8 cellular contexts compared by ENCODE assay signal in the genomic region with DNA sequence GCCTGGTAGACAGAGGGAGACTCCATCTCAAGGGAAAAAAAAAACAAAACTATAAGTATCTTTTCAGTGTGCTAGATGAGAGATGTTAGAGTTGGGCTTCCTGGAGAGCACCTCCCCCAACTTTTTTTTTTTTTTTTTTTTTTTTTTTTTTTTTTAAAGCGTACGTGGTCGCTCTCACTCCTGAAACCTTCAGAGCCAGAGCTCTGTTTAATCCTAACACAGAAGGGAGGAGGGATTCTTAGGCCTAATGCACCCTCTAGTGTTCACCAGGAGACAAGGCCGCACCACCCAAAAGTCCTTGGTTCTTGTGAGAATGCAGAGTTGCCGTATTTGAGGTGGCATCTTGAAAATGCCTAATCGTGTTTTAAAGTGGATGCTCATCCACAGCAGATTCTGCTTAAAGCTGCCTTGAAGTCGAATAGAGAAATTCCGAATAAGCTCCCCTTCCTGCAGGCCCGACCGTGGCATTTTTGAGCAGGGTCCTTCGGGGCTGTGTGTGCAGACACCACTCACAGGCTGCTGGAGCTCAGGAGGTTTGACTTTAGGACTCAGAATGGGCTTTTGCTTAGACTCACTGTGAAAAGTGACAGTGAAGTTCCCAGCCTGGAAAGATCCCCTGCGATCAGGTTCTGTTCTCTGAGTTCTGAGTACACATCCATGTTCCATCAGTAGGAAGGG.
DNase-seq lines count a peak whose midpoint lies in the region; ATAC-seq, FAIRE-seq and TF ChIP-seq lines count a peak whose summit lies in the region.

No MANE protein-coding gene starts in this region.

- TF ChIP-seq RAD21 in HepG2 (CRISPR knock-in tag; IDR thresholded peaks at IDR 0.05), result peak; percentile 76

- CTCF ChIA-PET in HepG2 (lab: Yijun Ruan, JAX; ENCODE audit: low intra/inter-chr PET ratio, low total read pairs), result interaction anchor here (1.7 to 3.4 kb wide), 2 partner anchors 151 to 610 kb away, joined by 10 to 53 read pairs; no protein-coding TSS in a partner anchor

- H3K27ac ChIP-seq in coronary artery, result no peak overlapping the region
- no peak overlapping the region for H3K27ac ChIP-seq in HepG2 (ENCODE audit: extremely low read length, insufficient read depth, low read length)

- 64% methylated on average over 12 of the region's 12 CpGs for WGBS in HepG2 (ENCODE audit: low lambda C conversion rate)

- intact Hi-C loops in HepG2 (cut with micrococcal nuclease; ENCODE audit: unreplicated experiment), result loop anchor here (1.0 to 10.0 kb wide), 3 partner anchors 72 to 151 kb away; no protein-coding TSS in a partner anchor

- H3K4me2 ChIP-seq in HepG2 (ENCODE audit: low read depth, low read length), result no peak overlapping the region

- no peak overlapping the region for H3K9ac ChIP-seq in HepG2 (ENCODE audit: insufficient read depth, low read depth, low read length)

- H3K79me2 ChIP-seq in HepG2 (ENCODE audit: insufficient read depth, low read length), result no peaks in the 10 kb centered on the region

- H3K9me3 ChIP-seq in HepG2 (ENCODE audit: low read length), result no peaks in the 10 kb centered on the region

- no TSS peak for BruUV-seq in HepG2 (replicated peaks; lab: Mats Ljungman, UMichigan)

- H3K4me1 ChIP-seq in HepG2 (ENCODE audit: insufficient read depth, low read length), result peaks cover 7% of the 10 kb centered on the region

- FAIRE-seq in TTC549 (lab: Jason Lieb, UNC), result peak; percentile 80
- FAIRE-seq in HepG2 (lab: Jason Lieb, UNC), result peak; percentile 95

- no peak for TF ChIP-seq POLR2A in HepG2 (IDR thresholded peaks at IDR 0.05; ENCODE audit: insufficient read depth in 1 of 2, low read depth in 2 of 2, low read length in 2 of 2)

- DNase-seq in DMS153 treated with DMSO at 0.1 percent for 48 hours (lab: John Stamatoyannopoulos, UW; ENCODE audit: unreplicated experiment) (peak; percentile 74), H7 (peak; percentile 88), NCI-H2029 treated with DMSO at 0.1 percent for 48 hours (lab: John Stamatoyannopoulos, UW) (peak; percentile 75), coronary artery (ENCODE audit: low spot score) (no peak), HepG2 (ENCODE audit: low spot score) (peak; percentile 81)
- peak; percentile 16 to 25 (median 18) for DNase-seq in stimulated activated CD4-positive, alpha-beta T cell treated with anti-CD3 and anti-CD28 coated beads, TNF-alpha, amount 100 ng/mL, for 48 hours (ENCODE audit: low read depth in 3 of 3)

- TF ChIP-seq CTCF in coronary artery (IDR thresholded peaks at IDR 0.05) (peak; percentile 51), HepG2 (CRISPR knock-in tag; IDR thresholded peaks at IDR 0.05) (peak; percentile 87)

- TF ChIP-seq EP300 in HepG2 (IDR thresholded peaks at IDR 0.05; ENCODE audit: low read depth in 2 of 2, low read length in 2 of 2), result no peak
- TF ChIP-seq EP300 in HepG2 (CRISPR knock-in tag; IDR thresholded peaks at IDR 0.05; ENCODE audit: borderline replicate concordance), result no peak

- no peak overlapping the region for H3K4me3 ChIP-seq in H7 (ENCODE audit: insufficient read depth, low read depth, low read length)
- H3K4me3 ChIP-seq in coronary artery, result no peak overlapping the region
- no peak overlapping the region for H3K4me3 ChIP-seq in HepG2 (replicated peaks in 1 of 3; ENCODE audit: insufficient read depth in 1 of 3, low read depth in 2 of 3, low read length in 3 of 3)

- no peaks in the 10 kb centered on the region for H3K27me3 ChIP-seq in H7 (ENCODE audit: control insufficient read depth, insufficient read depth, low read length)
- no peaks in the 10 kb centered on the region for H3K27me3 ChIP-seq in HepG2 (ENCODE audit: control insufficient read depth in 1 of 2, insufficient read depth in 2 of 2, low read length in 2 of 2)

- in situ Hi-C loops in HepG2 (cut with HindIII; ENCODE audit: extremely low pct_ligation_motif_present, low pct_unique_long_range_greater_than_20kb), result loop anchor here (5.0 kb wide), 2 partner anchors 154 to 609 kb away; no protein-coding TSS in a partner anchor

- ATAC-seq in HepG2, result peak; percentile 95
- ATAC-seq in GM21381 (IDR thresholded peaks at IDR 0.05; ENCODE audit: unreplicated experiment), result no peak

- no peak overlapping the region for H2AFZ ChIP-seq in HepG2 (ENCODE audit: low read length)

- H4K20me1 ChIP-seq in HepG2 (ENCODE audit: insufficient read depth, low read length), result no peaks in the 10 kb centered on the region; the same call in 1 of the 2 replicates

- H3K36me3 ChIP-seq in H7 (replicated peaks; ENCODE audit: control insufficient read depth, insufficient read depth, low read length) (no peaks in the 10 kb centered on the region; the same call in 1 of the 2 replicates), HepG2 (replicated peaks in 1 of 2; ENCODE audit: control insufficient read depth in 1 of 2, insufficient read depth in 2 of 2, low read length in 2 of 2) (peaks cover 25 to 69% of the 10 kb centered on the region in 2 experiments)

- POLR2A ChIA-PET in HepG2 (lab: Yijun Ruan, JAX), result no interaction called here

TF ChIP-seq in HepG2, 621 proteins besides CTCF, POLR2A, EP300 and RAD21 (continues in another document):
- TF ChIP-seq, protein P1, sequence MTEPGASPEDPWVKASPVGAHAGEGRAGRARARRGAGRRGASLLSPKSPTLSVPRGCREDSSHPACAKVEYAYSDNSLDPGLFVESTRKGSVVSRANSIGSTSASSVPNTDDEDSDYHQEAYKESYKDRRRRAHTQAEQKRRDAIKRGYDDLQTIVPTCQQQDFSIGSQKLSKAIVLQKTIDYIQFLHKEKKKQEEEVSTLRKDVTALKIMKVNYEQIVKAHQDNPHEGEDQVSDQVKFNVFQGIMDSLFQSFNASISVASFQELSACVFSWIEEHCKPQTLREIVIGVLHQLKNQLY (CRISPR knock-in tag; IDR thresholded peaks at IDR 0.05), result no peak
- TF ChIP-seq, protein P2, sequence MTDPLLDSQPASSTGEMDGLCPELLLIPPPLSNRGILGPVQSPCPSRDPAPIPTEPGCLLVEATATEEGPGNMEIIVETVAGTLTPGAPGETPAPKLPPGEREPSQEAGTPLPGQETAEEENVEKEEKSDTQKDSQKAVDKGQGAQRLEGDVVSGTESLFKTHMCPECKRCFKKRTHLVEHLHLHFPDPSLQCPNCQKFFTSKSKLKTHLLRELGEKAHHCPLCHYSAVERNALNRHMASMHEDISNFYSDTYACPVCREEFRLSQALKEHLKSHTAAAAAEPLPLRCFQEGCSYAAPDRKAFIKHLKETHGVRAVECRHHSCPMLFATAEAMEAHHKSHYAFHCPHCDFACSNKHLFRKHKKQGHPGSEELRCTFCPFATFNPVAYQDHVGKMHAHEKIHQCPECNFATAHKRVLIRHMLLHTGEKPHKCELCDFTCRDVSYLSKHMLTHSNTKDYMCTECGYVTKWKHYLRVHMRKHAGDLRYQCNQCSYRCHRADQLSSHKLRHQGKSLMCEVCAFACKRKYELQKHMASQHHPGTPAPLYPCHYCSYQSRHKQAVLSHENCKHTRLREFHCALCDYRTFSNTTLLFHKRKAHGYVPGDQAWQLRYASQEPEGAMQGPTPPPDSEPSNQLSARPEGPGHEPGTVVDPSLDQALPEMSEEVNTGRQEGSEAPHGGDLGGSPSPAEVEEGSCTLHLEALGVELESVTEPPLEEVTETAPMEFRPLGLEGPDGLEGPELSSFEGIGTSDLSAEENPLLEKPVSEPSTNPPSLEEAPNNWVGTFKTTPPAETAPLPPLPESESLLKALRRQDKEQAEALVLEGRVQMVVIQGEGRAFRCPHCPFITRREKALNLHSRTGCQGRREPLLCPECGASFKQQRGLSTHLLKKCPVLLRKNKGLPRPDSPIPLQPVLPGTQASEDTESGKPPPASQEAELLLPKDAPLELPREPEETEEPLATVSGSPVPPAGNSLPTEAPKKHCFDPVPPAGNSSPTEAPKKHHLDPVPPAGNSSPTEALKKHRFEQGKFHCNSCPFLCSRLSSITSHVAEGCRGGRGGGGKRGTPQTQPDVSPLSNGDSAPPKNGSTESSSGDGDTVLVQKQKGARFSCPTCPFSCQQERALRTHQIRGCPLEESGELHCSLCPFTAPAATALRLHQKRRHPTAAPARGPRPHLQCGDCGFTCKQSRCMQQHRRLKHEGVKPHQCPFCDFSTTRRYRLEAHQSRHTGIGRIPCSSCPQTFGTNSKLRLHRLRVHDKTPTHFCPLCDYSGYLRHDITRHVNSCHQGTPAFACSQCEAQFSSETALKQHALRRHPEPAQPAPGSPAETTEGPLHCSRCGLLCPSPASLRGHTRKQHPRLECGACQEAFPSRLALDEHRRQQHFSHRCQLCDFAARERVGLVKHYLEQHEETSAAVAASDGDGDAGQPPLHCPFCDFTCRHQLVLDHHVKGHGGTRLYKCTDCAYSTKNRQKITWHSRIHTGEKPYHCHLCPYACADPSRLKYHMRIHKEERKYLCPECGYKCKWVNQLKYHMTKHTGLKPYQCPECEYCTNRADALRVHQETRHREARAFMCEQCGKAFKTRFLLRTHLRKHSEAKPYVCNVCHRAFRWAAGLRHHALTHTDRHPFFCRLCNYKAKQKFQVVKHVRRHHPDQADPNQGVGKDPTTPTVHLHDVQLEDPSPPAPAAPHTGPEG (CRISPR knock-in tag; IDR thresholded peaks at IDR 0.05), result no peak
- TF ChIP-seq ZFP1 (CRISPR knock-in tag; IDR thresholded peaks at IDR 0.05), result no peak
- TF ChIP-seq POGZ (CRISPR knock-in tag; IDR thresholded peaks at IDR 0.05), result no peak
- TF ChIP-seq, protein P3, sequence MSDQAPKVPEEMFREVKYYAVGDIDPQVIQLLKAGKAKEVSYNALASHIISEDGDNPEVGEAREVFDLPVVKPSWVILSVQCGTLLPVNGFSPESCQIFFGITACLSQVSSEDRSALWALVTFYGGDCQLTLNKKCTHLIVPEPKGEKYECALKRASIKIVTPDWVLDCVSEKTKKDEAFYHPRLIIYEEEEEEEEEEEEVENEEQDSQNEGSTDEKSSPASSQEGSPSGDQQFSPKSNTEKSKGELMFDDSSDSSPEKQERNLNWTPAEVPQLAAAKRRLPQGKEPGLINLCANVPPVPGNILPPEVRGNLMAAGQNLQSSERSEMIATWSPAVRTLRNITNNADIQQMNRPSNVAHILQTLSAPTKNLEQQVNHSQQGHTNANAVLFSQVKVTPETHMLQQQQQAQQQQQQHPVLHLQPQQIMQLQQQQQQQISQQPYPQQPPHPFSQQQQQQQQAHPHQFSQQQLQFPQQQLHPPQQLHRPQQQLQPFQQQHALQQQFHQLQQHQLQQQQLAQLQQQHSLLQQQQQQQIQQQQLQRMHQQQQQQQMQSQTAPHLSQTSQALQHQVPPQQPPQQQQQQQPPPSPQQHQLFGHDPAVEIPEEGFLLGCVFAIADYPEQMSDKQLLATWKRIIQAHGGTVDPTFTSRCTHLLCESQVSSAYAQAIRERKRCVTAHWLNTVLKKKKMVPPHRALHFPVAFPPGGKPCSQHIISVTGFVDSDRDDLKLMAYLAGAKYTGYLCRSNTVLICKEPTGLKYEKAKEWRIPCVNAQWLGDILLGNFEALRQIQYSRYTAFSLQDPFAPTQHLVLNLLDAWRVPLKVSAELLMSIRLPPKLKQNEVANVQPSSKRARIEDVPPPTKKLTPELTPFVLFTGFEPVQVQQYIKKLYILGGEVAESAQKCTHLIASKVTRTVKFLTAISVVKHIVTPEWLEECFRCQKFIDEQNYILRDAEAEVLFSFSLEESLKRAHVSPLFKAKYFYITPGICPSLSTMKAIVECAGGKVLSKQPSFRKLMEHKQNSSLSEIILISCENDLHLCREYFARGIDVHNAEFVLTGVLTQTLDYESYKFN (CRISPR knock-in tag; conservative IDR thresholded peaks at IDR 0.05), result no peak
